Comparison of ENCODE assay signal across 8 cellular contexts in the genomic region with DNA sequence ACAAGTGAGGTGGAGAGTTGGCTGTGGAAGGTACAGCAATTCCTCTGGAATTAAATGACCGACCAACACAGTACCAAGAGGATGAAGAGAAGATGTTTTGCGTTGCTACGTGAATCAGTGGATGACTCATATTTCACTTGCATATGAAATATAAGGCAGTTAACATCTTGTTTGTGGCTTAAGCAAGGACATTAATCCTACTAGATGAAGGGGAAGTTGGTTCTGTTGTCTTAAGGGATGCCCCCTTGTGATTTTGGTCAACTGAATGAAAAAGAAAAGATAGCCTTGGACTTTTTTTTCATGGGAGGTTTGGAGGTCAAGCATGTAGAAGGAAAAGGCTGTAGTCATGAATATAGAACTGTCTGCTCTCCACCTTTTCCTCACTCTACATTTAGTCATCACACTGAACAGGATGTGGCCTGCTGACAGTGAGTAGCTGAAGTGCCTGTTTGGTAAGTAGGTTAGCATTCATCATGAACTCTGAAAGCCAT. TPM values are rescaled to one million over a fixed set of nuclear protein-coding genes. Genes with fewer than 3 reads are reported as not detected.
DNase-seq lines count a peak whose midpoint lies in the region; ATAC-seq and TF ChIP-seq lines count a peak whose summit lies in the region.

No MANE protein-coding gene starts in this region.

- no peaks in the 10 kb centered on the region; a peak in 2 of 22 replicates for H3K9me3 ChIP-seq in BLaER1 treated with 17β-estradiol and CSF1 and Interleukin-3, amounts not matched to agents 10 nM and 100 nM (replicated peaks in 1 of 11)
- H3K9me3 ChIP-seq in smooth muscle cell (replicated peaks; ENCODE audit: low read depth) = no peaks in the 10 kb centered on the region

- H3K27me3 Mint-ChIP-seq in nephron progenitor cell (ENCODE audit: low read depth, poor library complexity) = no peaks in the 10 kb centered on the region

- no peak for ATAC-seq in HG03521 (IDR thresholded peaks at IDR 0.05; ENCODE audit: unreplicated experiment)

- peak overlapping the region in 10 of 11 experiments; percentile 36 to 84 (median 81); a peak in 19 of 22 replicates for H3K27ac ChIP-seq in BLaER1 treated with 17β-estradiol and CSF1 and Interleukin-3, amounts not matched to agents 10 nM and 100 nM
- peak overlapping the region; percentile 80 for H3K27ac ChIP-seq in smooth muscle cell (ENCODE audit: low read depth)

- no peaks in the 10 kb centered on the region for H3K4me1 Mint-ChIP-seq in nephron progenitor cell

- peaks cover 45 to 67% (median 57%) of the 10 kb centered on the region in 10 experiments for H3K4me1 ChIP-seq in BLaER1 treated with 17β-estradiol and CSF1 and Interleukin-3, amounts not matched to agents 10 nM and 100 nM
- no peaks in the 10 kb centered on the region for H3K4me1 ChIP-seq in smooth muscle cell (ENCODE audit: low read depth)

- H3K27ac Mint-ChIP-seq in nephron progenitor cell = no peak overlapping the region

- H3K4me3 ChIP-seq in BLaER1 treated with 17β-estradiol and CSF1 and Interleukin-3, amounts not matched to agents 10 nM and 100 nM = no peak overlapping the region
- H3K4me3 ChIP-seq in epithelial cell of esophagus (ENCODE audit: low read length) (no peak overlapping the region), smooth muscle cell (no peak overlapping the region)

- peak overlapping the region; percentile 34 to 78 (median 65); a peak in 21 of 22 replicates for H3K4me2 ChIP-seq in BLaER1 treated with 17β-estradiol and CSF1 and Interleukin-3, amounts not matched to agents 10 nM and 100 nM
- peak overlapping the region; percentile 52 for H3K4me2 ChIP-seq in smooth muscle cell

- H3F3A ChIP-seq in smooth muscle cell (ENCODE audit: low read depth) = peaks cover 13% of the 10 kb centered on the region

- peaks cover 53% of the 10 kb centered on the region for H3K36me3 Mint-ChIP-seq in nephron progenitor cell (ENCODE audit: low read depth)

- peak overlapping the region in 9 of 11 experiments; percentile 20 to 60 (median 57); a peak in 16 of 22 replicates for H3K9ac ChIP-seq in BLaER1 treated with 17β-estradiol and CSF1 and Interleukin-3, amounts not matched to agents 10 nM and 100 nM
- no peak overlapping the region for H3K9ac ChIP-seq in smooth muscle cell (ENCODE audit: low read depth)

- WGBS in smooth muscle cell (ENCODE audit: low lambda C conversion rate) = 8% methylated on average over 3 of the region's 3 CpGs

- DNase-seq in H4 (ENCODE audit: low spot score) (peak; percentile 51), SIG-M5 (lab: John Stamatoyannopoulos, UW) (peak; percentile 31), epithelial cell of esophagus (ENCODE audit: low read depth) (peak; percentile 93), smooth muscle cell (lab: John Stamatoyannopoulos, UW; ENCODE audit: unreplicated experiment) (no peak), nephron progenitor cell (no peak)
- no peak for DNase-seq in activated CD8-positive, alpha-beta memory T cell treated with anti-CD3 and anti-CD28 coated beads, Interleukin-2, amount 50 U/mL, for 48 hours

- no peaks in the 10 kb centered on the region for H3K79me2 ChIP-seq in smooth muscle cell (ENCODE audit: low read depth)

- H3K4me3 Mint-ChIP-seq in nephron progenitor cell = no peak overlapping the region

- H3K36me3 ChIP-seq in BLaER1 treated with 17β-estradiol and CSF1 and Interleukin-3, amounts not matched to agents 10 nM and 100 nM = peaks cover 41 to 62% (median 52%) of the 10 kb centered on the region in 11 experiments
- H3K36me3 ChIP-seq in smooth muscle cell (ENCODE audit: low read depth) = peaks cover 16% of the 10 kb centered on the region

- no peak overlapping the region for H2AFZ ChIP-seq in smooth muscle cell (ENCODE audit: low read depth)

- H3K9me3 Mint-ChIP-seq in nephron progenitor cell = no peaks in the 10 kb centered on the region

- TF ChIP-seq CTCF in epithelial cell of esophagus (IDR thresholded peaks at IDR 0.05; ENCODE audit: insufficient read depth, low read depth, low read length, missing control alignments) = no peak
- TF ChIP-seq CTCF in smooth muscle cell (IDR thresholded peaks at IDR 0.05; ENCODE audit: borderline replicate concordance, insufficient read depth, poor library complexity, severe bottlenecking) = no peak
- TF ChIP-seq CTCF in nephron progenitor cell (IDR thresholded peaks at IDR 0.05) = no peak

- no peaks in the 10 kb centered on the region for H4K20me1 ChIP-seq in BLaER1 treated with 17β-estradiol and CSF1 and Interleukin-3, amounts not matched to agents 10 nM and 100 nM
- H4K20me1 ChIP-seq in smooth muscle cell (ENCODE audit: low read depth) = no peaks in the 10 kb centered on the region

- no peaks in the 10 kb centered on the region for H3K27me3 ChIP-seq in BLaER1 treated with 17β-estradiol and CSF1 and Interleukin-3, amounts not matched to agents 10 nM and 100 nM
- no peaks in the 10 kb centered on the region for H3K27me3 ChIP-seq in smooth muscle cell (ENCODE audit: low read depth)

RNA-seq across cellular contexts. Expression of a gene that starts 33.9 kb away (rescaled TPM):
- total RNA-seq in H4 (2014; rRNA removed; shearing (Covaris generic)) = 4.9 and 7.8 TPM in 2 replicates
- 25.2 and 37.5 TPM in 2 replicates for total RNA-seq in smooth muscle cell
- polyA plus RNA-seq in smooth muscle cell = 14.1 and 20.0 TPM in 2 replicates

Comparison
In these comparisons a context has a peak if more than half of its experiments do, and no peak if none do; other contexts are left out.
1. DNase-seq: peak in H4 (single experiment), SIG-M5 (single experiment) and epithelial cell of esophagus (single experiment); none in smooth muscle cell (single experiment), nephron progenitor cell (single experiment) and activated CD8-positive, alpha-beta memory T cell treated with anti-CD3 and anti-CD28 coated beads, Interleukin-2, amount 50 U/mL, for 48 hours (single experiment).